In genomic region chr9:90198956-90199355, GRCh38 we compare ENCODE assay signal across 20 cellular contexts.
"Had no signal": no experiment of that assay in that cellular context is flagged by ENCODE, and none has a peak within 500 bp of the region (broad histone marks: within the 10 kb centered on the region; RNA-seq: fewer than 3 reads in every experiment).

No MANE protein-coding gene starts in this region.

- DNase-seq: activated CD4-positive, alpha-beta T cell treated with anti-CD3 and anti-CD28 coated beads for 48 hours; activated CD4-positive, alpha-beta T cell treated with anti-CD3 and anti-CD28 coated beads, Interleukin-2, amount 50 U/mL, for 4 hours; activated CD4-positive, CD25-positive, alpha-beta regulatory T cell treated with anti-CD3 and anti-CD28 coated beads, Interleukin-2, amount 50 U/mL, for 72 hours; activated CD8-positive, alpha-beta memory T cell treated with anti-CD3 and anti-CD28 coated beads, Interleukin-2, amount 50 U/mL, for 48 hours; activated CD8-positive, alpha-beta T cell treated with anti-CD3 and anti-CD28 coated beads, Interleukin-2, amount 10 ng/mL, durations not matched to agents 7 days and 5 days; activated naive CD4-positive, alpha-beta T cell; activated T-cell treated with anti-CD3 and anti-CD28 coated beads, Interleukin-2, amount 50 U/mL, for 1 hour; aorta; caudate nucleus; colonic mucosa; Karpas-422; MM.1S; NCI-H146; NCI-H1930; NCI-H2107; NCI-H2227 treated with DMSO at 0.1 percent for 48 hours; NCI-H526; OCI-M1; RPMI8226; SW 1271 had no signal
